In the genomic region with DNA sequence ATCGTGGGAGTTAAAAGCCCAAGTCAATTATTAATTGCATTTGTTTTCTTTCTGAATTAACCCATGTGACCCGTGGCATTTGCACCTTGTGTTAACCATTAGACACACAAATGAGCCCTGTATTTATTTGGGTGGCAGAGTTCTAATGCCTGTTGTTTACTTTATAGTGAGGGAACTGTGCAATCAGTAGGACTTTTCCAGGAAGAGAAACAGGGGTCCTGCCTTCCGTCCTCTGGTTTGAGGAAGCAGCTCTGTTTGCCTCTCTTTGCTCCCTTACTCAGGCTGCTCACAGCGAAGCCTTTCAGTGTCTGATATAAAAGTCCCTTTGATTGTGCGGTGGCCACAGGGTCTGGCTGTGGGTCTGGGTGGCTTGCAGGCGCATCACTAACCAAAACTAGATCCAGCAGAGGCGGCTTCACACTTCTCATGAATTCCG, we compare ENCODE assay signal across 12 cellular contexts.
DNase-seq lines count a peak whose midpoint lies in the region; ATAC-seq and TF ChIP-seq lines count a peak whose summit lies in the region.
"Had no signal": no experiment of that assay in that cellular context is flagged by ENCODE, and none has a peak within 500 bp of the region (broad histone marks: within the 10 kb centered on the region; RNA-seq: fewer than 3 reads in every experiment).

No MANE protein-coding gene starts in this region.

- peaks cover 37% of the 10 kb centered on the region for H3K4me1 Mint-ChIP-seq in Calu3 (ENCODE audit: low read depth, unreplicated experiment)
- H3K4me1 Mint-ChIP-seq in dendritic cell treated with granulocyte-macrophage colony-stimulating factor and Interleukin-4, amounts not matched to agents 40 ng/mL and 50 ng/mL, for 4 days (ENCODE audit: low read depth) = peaks cover 40% of the 10 kb centered on the region
- H3K4me1 Mint-ChIP-seq: stimulated activated effector memory CD8-positive, alpha-beta T cell treated with anti-CD3 and anti-CD28 coated beads, Interleukin-12 subunit alpha, Interleukin-12 subunit beta, amount 100 ng/mL, for 72 hours had no signal

- CTCF ChIA-PET in Calu3 (lab: Charles Lee) = interaction anchor here (1.0 kb wide), 1 partner anchor 91 kb away, joined by 3 read pairs; no protein-coding TSS in a partner anchor

- BruUV-seq in Calu3 (replicated peaks; lab: Mats Ljungman, UMichigan) = no TSS peak

- no peaks in the 10 kb centered on the region for H3K36me3 Mint-ChIP-seq in Calu3 (ENCODE audit: insufficient read depth, unreplicated experiment)
- H3K36me3 Mint-ChIP-seq in dendritic cell treated with granulocyte-macrophage colony-stimulating factor and Interleukin-4, amounts not matched to agents 40 ng/mL and 50 ng/mL, for 4 days (ENCODE audit: low read depth) = no peaks in the 10 kb centered on the region
- H3K36me3 Mint-ChIP-seq: stimulated activated effector memory CD8-positive, alpha-beta T cell treated with anti-CD3 and anti-CD28 coated beads, Interleukin-12 subunit alpha, Interleukin-12 subunit beta, amount 100 ng/mL, for 72 hours had no signal

- H3K4me3 Mint-ChIP-seq in Calu3 (ENCODE audit: low read depth, unreplicated experiment) = peak overlapping the region; percentile 14
- H3K4me3 Mint-ChIP-seq in dendritic cell treated with granulocyte-macrophage colony-stimulating factor and Interleukin-4, amounts not matched to agents 40 ng/mL and 50 ng/mL, for 4 days = no peak overlapping the region
- H3K4me3 Mint-ChIP-seq: stimulated activated effector memory CD8-positive, alpha-beta T cell treated with anti-CD3 and anti-CD28 coated beads, Interleukin-12 subunit alpha, Interleukin-12 subunit beta, amount 100 ng/mL, for 72 hours had no signal

- DNase-seq in Calu3 (peak; percentile 19), medulla oblongata (ENCODE audit: extremely low spot score) (peak; percentile 92), sciatic nerve (ENCODE audit: low spot score) (no peak), DMS153 (lab: John Stamatoyannopoulos, UW) (no peak), MG63 (no peak)
- DNase-seq: activated CD4-positive, alpha-beta T cell treated with anti-CD3 and anti-CD28 coated beads for 48 hours; GDM1; stimulated activated CD4-positive, alpha-beta T cell treated with anti-CD3 and anti-CD28 coated beads, Interleukin-2, amount 100 ng/mL, for 24 hours had no signal

- H3K9me3 Mint-ChIP-seq in Calu3 (ENCODE audit: low read depth, unreplicated experiment) = no peaks in the 10 kb centered on the region
- no peaks in the 10 kb centered on the region for H3K9me3 Mint-ChIP-seq in dendritic cell treated with granulocyte-macrophage colony-stimulating factor and Interleukin-4, amounts not matched to agents 40 ng/mL and 50 ng/mL, for 4 days

- no peaks in the 10 kb centered on the region for H3K9me3 ChIP-seq in MG63

- H3K27me3 Mint-ChIP-seq in Calu3 (ENCODE audit: unreplicated experiment) = no peaks in the 10 kb centered on the region
- peaks cover 4% of the 10 kb centered on the region for H3K27me3 Mint-ChIP-seq in dendritic cell treated with granulocyte-macrophage colony-stimulating factor and Interleukin-4, amounts not matched to agents 40 ng/mL and 50 ng/mL, for 4 days

- no peak overlapping the region for H3K4me3 ChIP-seq in MG63

- no peaks in the 10 kb centered on the region for H3K36me3 ChIP-seq in MG63

- TF ChIP-seq CTCF in Calu3 (IDR thresholded peaks at IDR 0.05; ENCODE audit: unreplicated experiment) = no peak

- no peaks in the 10 kb centered on the region for H3K27me3 ChIP-seq in MG63

- ATAC-seq in sciatic nerve (peak; percentile 71), GM18858 (IDR thresholded peaks at IDR 0.05; ENCODE audit: unreplicated experiment) (no peak), HG03460 (IDR thresholded peaks at IDR 0.05; ENCODE audit: unreplicated experiment) (no peak)
- ATAC-seq: stimulated activated effector memory CD8-positive, alpha-beta T cell treated with anti-CD3 and anti-CD28 coated beads, Interleukin-12 subunit alpha, Interleukin-12 subunit beta, amount 100 ng/mL, for 72 hours had no signal

- intact Hi-C loops in Calu3 (cut with micrococcal nuclease; ENCODE audit: unreplicated experiment) = loop anchor here (5.0 kb wide), 1 partner anchor 37 kb away; no protein-coding TSS in a partner anchor
- intact Hi-C loops in dendritic cell treated with granulocyte-macrophage colony-stimulating factor and Interleukin-4, amounts not matched to agents 40 ng/mL and 50 ng/mL, for 4 days (cut with micrococcal nuclease) = no loop called here
- intact Hi-C loops in sciatic nerve (cut with DNase I) = no loop called here

- peak overlapping the region; percentile 61 for H3K27ac Mint-ChIP-seq in Calu3 (ENCODE audit: unreplicated experiment)
- peak overlapping the region; percentile 67 for H3K27ac Mint-ChIP-seq in dendritic cell treated with granulocyte-macrophage colony-stimulating factor and Interleukin-4, amounts not matched to agents 40 ng/mL and 50 ng/mL, for 4 days
- H3K27ac Mint-ChIP-seq: stimulated activated effector memory CD8-positive, alpha-beta T cell treated with anti-CD3 and anti-CD28 coated beads, Interleukin-12 subunit alpha, Interleukin-12 subunit beta, amount 100 ng/mL, for 72 hours had no signal

Comparison
In these comparisons a context has a peak if more than half of its experiments do, and no peak if none do; other contexts are left out.
1. DNase-seq: peak in Calu3 (single experiment) and medulla oblongata (single experiment); none in sciatic nerve (single experiment), DMS153 (single experiment) and MG63 (single experiment).